Comparison of ENCODE assay signal across 7 cellular contexts in genomic region chr5:65174231-65174630, GRCh38.
DNase-seq lines count a peak whose midpoint lies in the region; ATAC-seq, FAIRE-seq and TF ChIP-seq lines count a peak whose summit lies in the region.
"Not testable (repeated sequence)": the region's sequence is repeated elsewhere in the genome, so short reads cannot be mapped to it uniquely, and the experiment has no call there.

No MANE protein-coding gene starts in this region.

- not testable (repeated sequence) for H2AFZ ChIP-seq in astrocyte (ENCODE audit: low read depth, low read length); neuronal stem cell (ENCODE audit: low read length); osteoblast (ENCODE audit: low read length); trophoblast cell (ENCODE audit: insufficient read depth, low read length, poor library complexity)

- H3K4me1 ChIP-seq in RWPE2 (ENCODE audit: insufficient read depth, poor library complexity, severe bottlenecking); endodermal cell (ENCODE audit: control insufficient read depth, insufficient read depth, low read length); kidney (ENCODE audit: control insufficient read depth in 1 of 2, insufficient read depth in 1 of 2, low read depth in 1 of 2, low read length in 2 of 2); neuronal stem cell (ENCODE audit: control insufficient read depth in 2 of 2, insufficient read depth in 1 of 2, low read depth in 1 of 2, low read length in 2 of 2); trophoblast cell (ENCODE audit: control insufficient read depth in 1 of 2, insufficient read depth in 2 of 2, low read length in 2 of 2): not testable (repeated sequence)
- peaks cover 11% of the 10 kb centered on the region for H3K4me1 ChIP-seq in astrocyte (ENCODE audit: insufficient read depth, low read length)
- H3K4me1 ChIP-seq in osteoblast (ENCODE audit: insufficient read depth, low read length): peaks cover 17% of the 10 kb centered on the region

- H3K4me2 ChIP-seq in astrocyte (ENCODE audit: low read length); neuronal stem cell (ENCODE audit: insufficient read depth, low read length, poor library complexity, severe bottlenecking); osteoblast (ENCODE audit: insufficient read depth, low read length); trophoblast cell (ENCODE audit: low read length): not testable (repeated sequence)

- not testable (repeated sequence) for ATAC-seq in RWPE2 (ENCODE audit: low read depth)

- H3K9ac ChIP-seq in astrocyte (ENCODE audit: low read length); endodermal cell (ENCODE audit: extremely low read depth, low read length, poor library complexity, severe bottlenecking); kidney (ENCODE audit: low read length in 2 of 2); neuronal stem cell (ENCODE audit: low read depth, low read length, poor library complexity); trophoblast cell (ENCODE audit: low read length): not testable (repeated sequence)

- H3K36me3 ChIP-seq in RWPE2 (ENCODE audit: low read depth): peaks cover 20% of the 10 kb centered on the region
- peaks cover 18% of the 10 kb centered on the region for H3K36me3 ChIP-seq in astrocyte (ENCODE audit: insufficient read depth, low read length)
- not testable (repeated sequence) for H3K36me3 ChIP-seq in endodermal cell (ENCODE audit: control insufficient read depth, insufficient read depth, low read length); kidney (ENCODE audit: control insufficient read depth in 1 of 2, insufficient read depth in 2 of 2, low read length in 2 of 2); neuronal stem cell (replicated peaks in 1 of 2; ENCODE audit: control insufficient read depth in 2 of 2, insufficient read depth in 2 of 2, low read length in 2 of 2)
- peaks cover 40% of the 10 kb centered on the region for H3K36me3 ChIP-seq in osteoblast (ENCODE audit: insufficient read depth, low read length)
- H3K36me3 ChIP-seq in trophoblast cell (ENCODE audit: control insufficient read depth in 1 of 2, insufficient read depth in 2 of 2, low read length in 2 of 2): peaks cover 25 to 29% of the 10 kb centered on the region in 2 experiments

- H3K9me3 ChIP-seq in RWPE2 (ENCODE audit: severe bottlenecking); astrocyte (ENCODE audit: insufficient read depth, low read depth, low read length); kidney (ENCODE audit: control insufficient read depth in 1 of 2, low read length in 2 of 2); neuronal stem cell (replicated peaks in 1 of 2; ENCODE audit: control insufficient read depth in 2 of 2, insufficient read depth in 1 of 2, low read depth in 1 of 2, low read length in 2 of 2); osteoblast (ENCODE audit: low read depth, low read length); trophoblast cell (ENCODE audit: insufficient read depth, low read depth, low read length): not testable (repeated sequence)
- peaks cover 20% of the 10 kb centered on the region for H3K9me3 ChIP-seq in endodermal cell (ENCODE audit: control insufficient read depth, low read length)

- H3K36me3 Mint-ChIP-seq in astrocyte (ENCODE audit: low read depth, unreplicated experiment) (peaks cover 26% of the 10 kb centered on the region), endodermal cell (ENCODE audit: low read depth) (peaks cover 32% of the 10 kb centered on the region)

- not testable (repeated sequence) for H3K27ac Mint-ChIP-seq in astrocyte (ENCODE audit: unreplicated experiment)
- H3K27ac Mint-ChIP-seq in endodermal cell: peak overlapping the region; percentile 93

- H3K4me1 Mint-ChIP-seq in astrocyte (ENCODE audit: low read depth, unreplicated experiment) (peaks cover 13% of the 10 kb centered on the region), endodermal cell (peaks cover 12% of the 10 kb centered on the region)

- peak overlapping the region; percentile 82 for H4K8ac ChIP-seq in neuronal stem cell (ENCODE audit: low read depth, low read length)
- H4K8ac ChIP-seq in trophoblast cell (ENCODE audit: low read depth, low read length): not testable (repeated sequence)

- not testable (repeated sequence) for H3K23ac ChIP-seq in neuronal stem cell (ENCODE audit: low read depth, low read length, poor library complexity); trophoblast cell (ENCODE audit: low read length)

- H3K27ac ChIP-seq in RWPE2 (ENCODE audit: poor library complexity, severe bottlenecking); endodermal cell (ENCODE audit: low read depth, low read length); kidney (ENCODE audit: low read depth in 2 of 2, low read length in 2 of 2); neuronal stem cell (replicated peaks; ENCODE audit: low read length); trophoblast cell (ENCODE audit: low read depth, low read length): not testable (repeated sequence)
- H3K27ac ChIP-seq in astrocyte (ENCODE audit: low read depth, low read length) (peak overlapping the region; percentile 96), osteoblast (ENCODE audit: low read depth, low read length) (peak overlapping the region; percentile 98)

- not testable (repeated sequence) for H4K12ac ChIP-seq in trophoblast cell (ENCODE audit: low read depth, low read length)

- not testable (repeated sequence) for H3K4me3 ChIP-seq in RWPE2 (ENCODE audit: severe bottlenecking); astrocyte (ENCODE audit: insufficient read depth, low read depth, low read length); kidney (ENCODE audit: low read length in 2 of 2); neuronal stem cell (ENCODE audit: low read length in 2 of 2); osteoblast (ENCODE audit: insufficient read depth, low read length); trophoblast cell (ENCODE audit: low read depth, low read length)
- peak overlapping the region; percentile 17 for H3K4me3 ChIP-seq in endodermal cell (ENCODE audit: low read length)

- not testable (repeated sequence) for H3K27me3 Mint-ChIP-seq in astrocyte (ENCODE audit: low read depth, unreplicated experiment); endodermal cell (ENCODE audit: insufficient read depth)

- not testable (repeated sequence) for H3K9me3 Mint-ChIP-seq in astrocyte (ENCODE audit: unreplicated experiment)
- peaks cover 40% of the 10 kb centered on the region for H3K9me3 Mint-ChIP-seq in endodermal cell

- WGBS in endodermal cell (ENCODE audit: insufficient coverage in 1 of 2, insufficient read length in 1 of 2), 2 experiments: 95 to 96% methylated on average over 14 to 18 of the region's 18 CpGs
- no CpG with 5 or more reads among the region's 18 CpGs for WGBS in neuronal stem cell (ENCODE audit: extremely low coverage in 2 of 2, insufficient read length in 2 of 2, insufficient replicate concordance in 1 of 2), 2 donors
- no CpG with 5 or more reads among the region's 18 CpGs for WGBS in trophoblast cell (ENCODE audit: extremely low coverage, insufficient coverage, insufficient read length)

- H2BK120ac ChIP-seq in neuronal stem cell (ENCODE audit: low read depth, low read length); trophoblast cell (ENCODE audit: insufficient read depth, low read length, poor library complexity): not testable (repeated sequence)

- not testable (repeated sequence) for FAIRE-seq in astrocyte (lab: Jason Lieb, UNC); kidney (lab: Jason Lieb, UNC)

- H3K4me3 Mint-ChIP-seq in astrocyte (ENCODE audit: unreplicated experiment); endodermal cell: not testable (repeated sequence)

- not testable (repeated sequence) for H3K18ac ChIP-seq in neuronal stem cell (ENCODE audit: low read length); trophoblast cell (ENCODE audit: low read length)

- H2BK15ac ChIP-seq in neuronal stem cell (ENCODE audit: low read length): not testable (repeated sequence)

- TF ChIP-seq CTCF in RWPE2 (IDR thresholded peaks at IDR 0.05; ENCODE audit: poor library complexity, severe bottlenecking); astrocyte (IDR thresholded peaks at IDR 0.05; ENCODE audit: insufficient read depth, low read depth, low read length); endodermal cell (conservative IDR thresholded peaks at IDR 0.05); kidney (IDR thresholded peaks at IDR 0.05; ENCODE audit: borderline replicate concordance, extremely low read depth, insufficient read depth); osteoblast (IDR thresholded peaks at IDR 0.05; ENCODE audit: extremely low read depth, low read depth, low read length): not testable (repeated sequence)

- H3K79me2 ChIP-seq in astrocyte (ENCODE audit: insufficient read depth, low read length); trophoblast cell (ENCODE audit: control insufficient read depth, insufficient read depth, low read length, poor library complexity): not testable (repeated sequence)
- peaks cover 12% of the 10 kb centered on the region for H3K79me2 ChIP-seq in osteoblast (ENCODE audit: insufficient read depth, low read length)

- intact Hi-C loops in kidney (cut with DNase I): not testable (repeated sequence)

- H3K27me3 ChIP-seq in RWPE2 (ENCODE audit: insufficient read depth, poor library complexity, severe bottlenecking); astrocyte (ENCODE audit: insufficient read depth, low read length); endodermal cell (ENCODE audit: control insufficient read depth, insufficient read depth, low read length, poor library complexity, severe bottlenecking); neuronal stem cell (ENCODE audit: control insufficient read depth in 3 of 3, insufficient read depth in 3 of 3, low read depth in 1 of 3, low read length in 3 of 3); osteoblast (ENCODE audit: insufficient read depth, low read length); trophoblast cell (ENCODE audit: insufficient read depth, low read length): not testable (repeated sequence)

- H3K4ac ChIP-seq in neuronal stem cell (ENCODE audit: low read length); trophoblast cell (ENCODE audit: low read depth, low read length): not testable (repeated sequence)

- DNase-seq in RWPE2 (ENCODE audit: low spot score) (peak; percentile 63), kidney (peak; percentile 64)
- DNase-seq in astrocyte (ENCODE audit: low read depth); endodermal cell; neuronal stem cell (ENCODE audit: low spot score); osteoblast (ENCODE audit: insufficient read length, low spot score, missing footprints); trophoblast cell: not testable (repeated sequence)

- H2AK5ac ChIP-seq in neuronal stem cell (ENCODE audit: low read depth, low read length); trophoblast cell (ENCODE audit: low read length): not testable (repeated sequence)

- H3K14ac ChIP-seq in neuronal stem cell (ENCODE audit: low read length); trophoblast cell (ENCODE audit: low read length): not testable (repeated sequence)

- H2BK5ac ChIP-seq in neuronal stem cell (ENCODE audit: low read length); trophoblast cell (ENCODE audit: low read depth, low read length, poor library complexity): not testable (repeated sequence)

- not testable (repeated sequence) for H4K91ac ChIP-seq in neuronal stem cell (ENCODE audit: low read depth, low read length, poor library complexity); trophoblast cell (ENCODE audit: low read depth, low read length)

- H2BK12ac ChIP-seq in neuronal stem cell (ENCODE audit: low read length): not testable (repeated sequence)
- H2BK12ac ChIP-seq in trophoblast cell (ENCODE audit: low read length): peak overlapping the region; percentile 24

- H4K20me1 ChIP-seq in astrocyte (ENCODE audit: insufficient read depth, low read length); osteoblast (ENCODE audit: insufficient read depth, low read length): not testable (repeated sequence)

- not testable (repeated sequence) for H3K79me1 ChIP-seq in neuronal stem cell (ENCODE audit: low read depth, low read length); trophoblast cell (ENCODE audit: low read length)
